ENCODE assay signal across 10 cellular contexts in the genomic region with DNA sequence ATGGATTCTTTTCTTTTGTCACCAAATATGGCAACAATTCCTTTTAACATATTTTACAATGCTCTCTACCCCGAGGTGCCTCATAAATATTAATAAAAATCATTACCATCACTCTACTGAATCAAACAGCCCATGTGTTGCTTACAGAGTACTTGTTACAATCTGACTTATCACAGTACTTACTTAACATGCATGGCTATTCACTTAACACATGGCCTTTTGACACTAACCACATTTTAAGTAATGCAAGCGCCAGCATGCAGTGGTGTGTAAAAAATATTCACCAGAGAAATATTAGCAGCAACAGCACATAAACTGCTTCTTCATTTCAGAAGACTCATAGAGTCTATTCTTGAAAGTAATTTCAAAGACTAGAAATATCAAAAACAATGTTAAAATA.
"Had no signal": no experiment of that assay in that cellular context is flagged by ENCODE, and none has a peak within 500 bp of the region (broad histone marks: within the 10 kb centered on the region; RNA-seq: fewer than 3 reads in every experiment).

No MANE protein-coding gene starts in this region.

- H3K36me3 ChIP-seq: HAP-1 had no signal

- H3K4me3 Mint-ChIP-seq: HFFc6, IgD-negative memory B cell had no signal

- H3K4me3 ChIP-seq: GM23248, HAP-1 had no signal

- H3K4me1 Mint-ChIP-seq: IgD-negative memory B cell had no signal

- H3K27ac ChIP-seq: GM23248, HL-60 had no signal

- H3K9me3 Mint-ChIP-seq: IgD-negative memory B cell had no signal

- H3K9me3 ChIP-seq: HAP-1 had no signal

- H3K4me1 ChIP-seq: HAP-1 had no signal

- ATAC-seq: HCT116, HepG2 had no signal

- FAIRE-seq: HepG2 had no signal

- H2AFZ ChIP-seq: GM23248 had no signal

- H3K27ac Mint-ChIP-seq: HFFc6, IgD-negative memory B cell had no signal

- H3K9ac ChIP-seq: GM23248 had no signal

- DNase-seq: GM23248, GOT3, H7, HFFc6, KBM-7 had no signal
